In genomic region chr10:22542773-22543172, GRCh38 we compare ENCODE assay signal across 15 cellular contexts.
DNase-seq lines count a peak whose midpoint lies in the region; ATAC-seq, FAIRE-seq and TF ChIP-seq lines count a peak whose summit lies in the region.
"Had no signal": no experiment of that assay in that cellular context is flagged by ENCODE, and none has a peak within 500 bp of the region (broad histone marks: within the 10 kb centered on the region; RNA-seq: fewer than 3 reads in every experiment).

No MANE protein-coding gene starts in this region.

- peaks cover 26% of the 10 kb centered on the region for H3K36me3 Mint-ChIP-seq in activated naive CD4-positive, alpha-beta T cell treated with anti-CD3 and anti-CD28 coated beads, Interleukin-2, amount 50 U/mL, for 24 hours
- H3K36me3 Mint-ChIP-seq in activated naive CD4-positive, alpha-beta T cell treated with anti-CD3 and anti-CD28 coated beads, Interleukin-2, amount 50 U/mL, for 72 hours = peaks cover 33 to 38% of the 10 kb centered on the region in 2 donors
- H3K36me3 Mint-ChIP-seq in nephron progenitor cell (ENCODE audit: low read depth) = peaks cover 64% of the 10 kb centered on the region

- no peaks in the 10 kb centered on the region for H4K20me1 ChIP-seq in SK-N-SH (ENCODE audit: insufficient read depth)
- peaks cover 0 to 3% of the 10 kb centered on the region in 2 experiments for H4K20me1 ChIP-seq in H1 (replicated peaks in 1 of 2; ENCODE audit: control insufficient read depth in 1 of 2, insufficient read depth in 2 of 2, low read length in 2 of 2)

- no peak overlapping the region for H3K4me2 ChIP-seq in SK-N-SH
- H3K4me2 ChIP-seq in H1 (ENCODE audit: insufficient read depth in 1 of 2, low read depth in 2 of 2, low read length in 2 of 2) = no peak overlapping the region
- H3K4me2 ChIP-seq: BLaER1 treated with 17β-estradiol and CSF1 and Interleukin-3, amounts not matched to agents 10 nM and 100 nM had no signal

- POLR2A ChIA-PET in SK-N-SH (lab: Yijun Ruan, JAX) = no interaction called here
- POLR2A ChIA-PET in H1 (lab: Charles Lee; ENCODE audit: partially characterized antibody) = interaction anchor here (0.7 kb wide), 1 partner anchor 11 kb away, joined by 3 read pairs; no protein-coding TSS in a partner anchor

- H3K27ac ChIP-seq in SK-N-SH (ENCODE audit: low read depth in 2 of 2, low read length in 1 of 2) (no peak overlapping the region), H1 (ENCODE audit: low read depth, low read length) (no peak overlapping the region), colonic mucosa (no peak overlapping the region)
- H3K27ac ChIP-seq: BLaER1 treated with 17β-estradiol and CSF1 and Interleukin-3, amounts not matched to agents 10 nM and 100 nM; HL-60 had no signal

- H3K9me3 ChIP-seq in SK-N-SH (no peaks in the 10 kb centered on the region), H1 (ENCODE audit: insufficient read depth in 2 of 2, low read depth in 1 of 2, low read length in 1 of 2) (no peaks in the 10 kb centered on the region), colonic mucosa (no peaks in the 10 kb centered on the region)
- H3K9me3 ChIP-seq: BLaER1 treated with 17β-estradiol and CSF1 and Interleukin-3, amounts not matched to agents 10 nM and 100 nM had no signal

- H3K4me1 ChIP-seq in SK-N-SH (ENCODE audit: control insufficient read depth in 1 of 2, insufficient read depth in 2 of 2, low read depth in 1 of 2, low read length in 1 of 2) (peaks cover 0 to 14% of the 10 kb centered on the region in 2 experiments; a peak in 1 of 4 replicates), H1 (replicated peaks in 1 of 4; ENCODE audit: control insufficient read depth in 3 of 4, insufficient read depth in 4 of 4, low read length in 3 of 4) (no peaks in the 10 kb centered on the region), colonic mucosa (no peaks in the 10 kb centered on the region)

- H4K8ac ChIP-seq in H1 (ENCODE audit: extremely low read depth, insufficient read depth, low read length) = peak overlapping the region; percentile 81

- ATAC-seq in activated naive CD4-positive, alpha-beta T cell treated with anti-CD3 and anti-CD28 coated beads, Interleukin-2, amount 50 U/mL, for 72 hours = no peak

- H2BK5ac ChIP-seq in H1 (ENCODE audit: low read depth, low read length) = 0 out of 2 replicates have a peak overlapping the region, but pooled peaks have one; percentile 24

- no peaks in the 10 kb centered on the region for H3K23me2 ChIP-seq in H1 (ENCODE audit: low read depth, low read length)

- 0 out of 2 replicates have a peak, but pooled peaks have one; percentile 7 for TF ChIP-seq RAD21 in SK-N-SH (IDR thresholded peaks at IDR 0.05; ENCODE audit: low read length)
- TF ChIP-seq RAD21 in H1 (IDR thresholded peaks at IDR 0.05 in 1 of 2, conservative IDR thresholded peaks at IDR 0.05 in 1 of 2; ENCODE audit: low read depth in 2 of 2, low read length in 2 of 2) = no peak

- H4K5ac ChIP-seq in H1 (ENCODE audit: insufficient read length, low read depth, low read length) = no peak overlapping the region

- H2AK5ac ChIP-seq in H1 (ENCODE audit: low read depth, low read length) = no peak overlapping the region

- TF ChIP-seq POLR2A in H1 (IDR thresholded peaks at IDR 0.05; ENCODE audit: control extremely low read depth in 1 of 2, low read depth in 2 of 2, low read length in 2 of 2) = no peak

- H3K4me1 Mint-ChIP-seq in activated naive CD4-positive, alpha-beta T cell treated with anti-CD3 and anti-CD28 coated beads, Interleukin-2, amount 50 U/mL, for 24 hours = peaks cover 18% of the 10 kb centered on the region
- H3K4me1 Mint-ChIP-seq in nephron progenitor cell = peaks cover 61% of the 10 kb centered on the region

- no peaks in the 10 kb centered on the region for H3K27me3 Mint-ChIP-seq in activated naive CD4-positive, alpha-beta T cell treated with anti-CD3 and anti-CD28 coated beads, Interleukin-2, amount 50 U/mL, for 24 hours
- peaks cover 5% of the 10 kb centered on the region for H3K27me3 Mint-ChIP-seq in nephron progenitor cell (ENCODE audit: low read depth, poor library complexity)

- no peak overlapping the region for H3K4me3 Mint-ChIP-seq in activated naive CD4-positive, alpha-beta T cell treated with anti-CD3 and anti-CD28 coated beads, Interleukin-2, amount 50 U/mL, for 24 hours
- H3K4me3 Mint-ChIP-seq in nephron progenitor cell = no peak overlapping the region

- H2BK12ac ChIP-seq in H1 (ENCODE audit: low read depth, low read length) = no peak overlapping the region

- no peak overlapping the region for H3K56ac ChIP-seq in H1 (replicated peaks; ENCODE audit: insufficient read length, low read depth, low read length)

- no peak overlapping the region for H3K23ac ChIP-seq in H1 (ENCODE audit: insufficient read length)

- WGBS in SK-N-SH (ENCODE audit: low lambda C conversion rate) = 69% methylated on average over 6 of the region's 7 CpGs
- 77% methylated on average over 7 of the region's 7 CpGs; no CpG with 5 or more reads in 1 of the 2 experiments for WGBS in H1 (ENCODE audit: extremely low coverage in 1 of 2, insufficient coverage in 1 of 2, insufficient read length in 1 of 2, insufficient replicate concordance in 2 of 2, low coverage in 1 of 2, low lambda C conversion rate in 2 of 2, missing lambda C conversion rate in 1 of 2), 2 experiments

- intact Hi-C loops in colonic mucosa (cut with DNase I) = no loop called here

- H2BK15ac ChIP-seq in H1 (ENCODE audit: low read length) = no peak overlapping the region

- no peak for TF ChIP-seq CTCF in SK-N-SH (IDR thresholded peaks at IDR 0.05)
- TF ChIP-seq CTCF in H1 (IDR thresholded peaks at IDR 0.05; ENCODE audit: control extremely low read depth in 1 of 3, insufficient read depth in 1 of 3, low read depth in 1 of 3, low read length in 3 of 3) = no peak
- TF ChIP-seq CTCF in nephron progenitor cell (IDR thresholded peaks at IDR 0.05) = no peak
- TF ChIP-seq CTCF in colonic mucosa (IDR thresholded peaks at IDR 0.05) = no peak
- no peak for TF ChIP-seq CTCF in GM20000 (IDR thresholded peaks at IDR 0.05; ENCODE audit: extremely low read depth, missing control alignments)

- CTCF ChIA-PET in SK-N-SH (lab: Yijun Ruan, JAX) (interaction anchor here (1.3 kb wide), 1 partner anchor 11 kb away, joined by 4 read pairs; no protein-coding TSS in a partner anchor), H1 (lab: Charles Lee; ENCODE audit: partially characterized antibody) (interaction anchor here (1.2 to 1.6 kb wide), 3 partner anchors 7 to 10 kb away, joined by 3 to 4 read pairs (median 4); no protein-coding TSS in a partner anchor)

- no peak overlapping the region for H2BK120ac ChIP-seq in H1 (replicated peaks; ENCODE audit: low read depth, low read length)

- peak overlapping the region; percentile 43; the same call in 1 of the 2 replicates for H3K18ac ChIP-seq in H1 (ENCODE audit: extremely low read depth, low read length)

- H3K36me3 ChIP-seq in SK-N-SH (replicated peaks in 1 of 2; ENCODE audit: control insufficient read depth in 1 of 2, insufficient read depth in 2 of 2, low read length in 1 of 2) (peaks cover 0 to 33% of the 10 kb centered on the region in 2 experiments), H1 (ENCODE audit: control insufficient read depth in 2 of 4, insufficient read depth in 4 of 4, low read length in 3 of 4) (peaks cover 0 to 36% (median 16%) of the 10 kb centered on the region in 4 experiments; a peak in 4 of 8 replicates), colonic mucosa (no peaks in the 10 kb centered on the region)

- H3K27me3 ChIP-seq in SK-N-SH (ENCODE audit: insufficient read depth) (no peaks in the 10 kb centered on the region), H1 (replicated peaks in 1 of 4; ENCODE audit: control insufficient read depth in 3 of 4, extremely low read depth in 1 of 4, insufficient read depth in 3 of 4, low read length in 3 of 4) (no peaks in the 10 kb centered on the region), colonic mucosa (no peaks in the 10 kb centered on the region)
- H3K27me3 ChIP-seq: BLaER1 treated with 17β-estradiol and CSF1 and Interleukin-3, amounts not matched to agents 10 nM and 100 nM had no signal

- no peak overlapping the region for H2BK20ac ChIP-seq in H1 (ENCODE audit: low read length)

- H3K4ac ChIP-seq in H1 (replicated peaks; ENCODE audit: insufficient read length, low read depth, low read length) = no peak overlapping the region

- no peaks in the 10 kb centered on the region for H3K9me2 ChIP-seq in SK-N-SH

- no peaks in the 10 kb centered on the region for H3F3A ChIP-seq in SK-N-SH (replicated peaks; ENCODE audit: insufficient read depth)

- no peak overlapping the region for H4K91ac ChIP-seq in H1 (replicated peaks; ENCODE audit: insufficient read length, low read length)

- H3K9ac ChIP-seq in SK-N-SH (no peak overlapping the region), H1 (replicated peaks in 1 of 4; ENCODE audit: extremely low read depth in 1 of 4, low read depth in 3 of 4, low read length in 3 of 4) (no peak overlapping the region), colonic mucosa (ENCODE audit: low read depth in 2 of 2, low read length in 2 of 2) (no peak overlapping the region)
- H3K9ac ChIP-seq: BLaER1 treated with 17β-estradiol and CSF1 and Interleukin-3, amounts not matched to agents 10 nM and 100 nM had no signal

- H2AFZ ChIP-seq in SK-N-SH (ENCODE audit: low read depth) (no peak overlapping the region), H1 (ENCODE audit: low read length) (no peak overlapping the region)

- H3K27ac Mint-ChIP-seq in activated naive CD4-positive, alpha-beta T cell treated with anti-CD3 and anti-CD28 coated beads, Interleukin-2, amount 50 U/mL, for 24 hours = peak overlapping the region; percentile 79
- peak overlapping the region in 1 of 2 donors; percentile 1 for H3K27ac Mint-ChIP-seq in activated naive CD4-positive, alpha-beta T cell treated with anti-CD3 and anti-CD28 coated beads, Interleukin-2, amount 50 U/mL, for 72 hours
- peak overlapping the region; percentile 28 for H3K27ac Mint-ChIP-seq in nephron progenitor cell

- peak in 1 of 2 experiments; percentile 77; a peak in 2 of 4 replicates for TF ChIP-seq EP300 in SK-N-SH (IDR thresholded peaks at IDR 0.05; ENCODE audit: borderline replicate concordance in 1 of 2, low read depth in 1 of 2, low read length in 1 of 2)
- no peak for TF ChIP-seq EP300 in H1 (IDR thresholded peaks at IDR 0.05; ENCODE audit: borderline replicate concordance in 1 of 2, low read depth in 2 of 2, low read length in 2 of 2)

- no peak for FAIRE-seq in H1 (lab: Jason Lieb, UNC)
- FAIRE-seq: H54 had no signal

- H3K79me1 ChIP-seq in H1 (ENCODE audit: low read depth, low read length) = no peaks in the 10 kb centered on the region

- no peak for DNase-seq in activated naive CD4-positive, alpha-beta T cell treated with anti-CD3 and anti-CD28 coated beads, Interleukin-2, amount 50 U/mL, for 72 hours (ENCODE audit: low spot score in 2 of 2)
- DNase-seq in SK-N-SH = peak; percentile 60
- no peak for DNase-seq in H1 (ENCODE audit: low read depth in 1 of 2, low spot score in 2 of 2)
- DNase-seq in nephron progenitor cell = no peak
- no peak for DNase-seq in colonic mucosa
- no peak for DNase-seq in NCI-H774 (lab: John Stamatoyannopoulos, UW)
- DNase-seq in GM20000 (ENCODE audit: low spot score) = no peak
- DNase-seq: MM.1S, NCI-H1105, NCI-H187, NCI-H446 had no signal

- H3K79me2 ChIP-seq in SK-N-SH (ENCODE audit: insufficient read depth) = no peaks in the 10 kb centered on the region
- no peaks in the 10 kb centered on the region for H3K79me2 ChIP-seq in H1 (ENCODE audit: control insufficient read depth in 1 of 2, insufficient read depth in 2 of 2, low read length in 2 of 2)

- no peak overlapping the region for H3K4me3 ChIP-seq in SK-N-SH (ENCODE audit: low read depth in 2 of 2, low read length in 1 of 2)
- no peak overlapping the region for H3K4me3 ChIP-seq in H1 (ENCODE audit: extremely low read depth in 1 of 4, insufficient read depth in 2 of 4, low read depth in 3 of 4, low read length in 4 of 4)
- H3K4me3 ChIP-seq in colonic mucosa = no peak overlapping the region
- H3K4me3 ChIP-seq: BLaER1 treated with 17β-estradiol and CSF1 and Interleukin-3, amounts not matched to agents 10 nM and 100 nM had no signal

- H3K9me3 Mint-ChIP-seq in activated naive CD4-positive, alpha-beta T cell treated with anti-CD3 and anti-CD28 coated beads, Interleukin-2, amount 50 U/mL, for 24 hours = no peaks in the 10 kb centered on the region
- H3K9me3 Mint-ChIP-seq in activated naive CD4-positive, alpha-beta T cell treated with anti-CD3 and anti-CD28 coated beads, Interleukin-2, amount 50 U/mL, for 72 hours = no peaks in the 10 kb centered on the region
- H3K9me3 Mint-ChIP-seq in nephron progenitor cell = no peaks in the 10 kb centered on the region

- H3K14ac ChIP-seq in H1 (ENCODE audit: insufficient read length) = no peak overlapping the region
